In genomic region chr4:159106636-159107035, GRCh38 we compare ENCODE assay signal across 11 cellular contexts. TPM values are rescaled to one million over a fixed set of nuclear protein-coding genes. Genes with fewer than 3 reads are reported as not detected.
DNase-seq lines count a peak whose midpoint lies in the region; ATAC-seq and TF ChIP-seq lines count a peak whose summit lies in the region.
"Had no signal": no experiment of that assay in that cellular context is flagged by ENCODE, and none has a peak within 500 bp of the region (broad histone marks: within the 10 kb centered on the region; RNA-seq: fewer than 3 reads in every experiment).

No MANE protein-coding gene starts in this region.

- H3K36me3 ChIP-seq in heart left ventricle (no peaks in the 10 kb centered on the region), adipocyte (ENCODE audit: control insufficient read depth, insufficient read depth, low read length, severe bottlenecking) (no peaks in the 10 kb centered on the region), iPS-20b (ENCODE audit: insufficient read depth, low read depth, low read length) (no peaks in the 10 kb centered on the region), thoracic aorta (no peaks in the 10 kb centered on the region)

- no peak for DNase-seq in heart left ventricle
- no peak for DNase-seq in Right ventricle myocardium inferior (ENCODE audit: missing footprints)
- DNase-seq in adipocyte (ENCODE audit: low read depth), result peak; percentile 15
- DNase-seq in thoracic aorta (ENCODE audit: low spot score), result no peak
- DNase-seq in kidney tubule cell (ENCODE audit: low spot score), result no peak
- DNase-seq in NK-92 treated with Interleukin-12 subunit alpha and Interleukin-12 subunit beta, amount 100 ng/mL, for 24 hours (lab: John Stamatoyannopoulos, UW), result no peak
- DNase-seq: activated naive CD4-positive, alpha-beta T cell; NCI-H146 had no signal

- TF ChIP-seq CTCF in heart left ventricle (IDR thresholded peaks at IDR 0.05) (no peak), thoracic aorta (IDR thresholded peaks at IDR 0.05) (no peak)

- H3K27ac ChIP-seq in heart left ventricle, result peak overlapping the region in 7 of 12 donors; percentile 17 to 98 (median 88)
- no peak overlapping the region for H3K27ac ChIP-seq in iPS-20b (ENCODE audit: low read length)
- H3K27ac ChIP-seq in thoracic aorta, result no peak overlapping the region

- H3K4me3 ChIP-seq in heart left ventricle, result peak overlapping the region in 10 of 12 donors; percentile 85 to 99 (median 98)
- H3K4me3 ChIP-seq in adipocyte (ENCODE audit: low read length), result peak overlapping the region; percentile 13
- peak overlapping the region; percentile 35 for H3K4me3 ChIP-seq in iPS-20b (ENCODE audit: low read length)
- H3K4me3 ChIP-seq in thoracic aorta, result peak overlapping the region; percentile 81

- H3K9me3 ChIP-seq in heart left ventricle, result no peaks in the 10 kb centered on the region
- no peaks in the 10 kb centered on the region for H3K9me3 ChIP-seq in adipocyte (ENCODE audit: control insufficient read depth, low read length)
- no peaks in the 10 kb centered on the region for H3K9me3 ChIP-seq in iPS-20b (ENCODE audit: insufficient read depth, low read depth, low read length)
- H3K9me3 ChIP-seq in thoracic aorta, result no peaks in the 10 kb centered on the region

- H3K4me1 ChIP-seq in heart left ventricle (peaks cover 0 to 64% (median 39%) of the 10 kb centered on the region in 12 donors), adipocyte (ENCODE audit: control insufficient read depth, insufficient read depth, low read length) (peaks cover 35% of the 10 kb centered on the region), iPS-20b (ENCODE audit: insufficient read depth, low read length) (peaks cover 31% of the 10 kb centered on the region), thoracic aorta (ENCODE audit: control insufficient read depth in 1 of 2, low read depth in 2 of 2) (peaks cover 26 to 52% of the 10 kb centered on the region in 2 donors)

- intact Hi-C loops in heart left ventricle (cut with DNase I), result loop anchor here in 6 of 10 donors (5.0 to 10.0 kb wide), 7 partner anchors 51 to 338 kb away; no protein-coding TSS in a partner anchor
- intact Hi-C loops in Right ventricle myocardium inferior (cut with DNase I), result loop anchor here (5.0 to 10.0 kb wide), 3 partner anchors 71 to 238 kb away; no protein-coding TSS in a partner anchor

- ATAC-seq in heart left ventricle (no peak), Right ventricle myocardium inferior (no peak), thoracic aorta (ENCODE audit: insufficient number of reproducible peaks, low FRiP score, low read depth) (no peak), HG03565 (IDR thresholded peaks at IDR 0.05; ENCODE audit: unreplicated experiment) (no peak)
- ATAC-seq: activated CD4-positive, CD25-positive, alpha-beta regulatory T cell treated with anti-CD3 and anti-CD28 coated beads, Interleukin-2, amount 50 U/mL, for 24 hours had no signal

- H3K9ac ChIP-seq in adipocyte (ENCODE audit: low read length) (no peak overlapping the region), iPS-20b (ENCODE audit: low read depth, low read length) (no peak overlapping the region)

- no peak for TF ChIP-seq POLR2A in heart left ventricle (IDR thresholded peaks at IDR 0.05)

- H3K27me3 ChIP-seq in heart left ventricle (no peaks in the 10 kb centered on the region), adipocyte (replicated peaks; ENCODE audit: control insufficient read depth, insufficient read depth, low read length) (no peaks in the 10 kb centered on the region), iPS-20b (ENCODE audit: insufficient read depth, low read length) (peaks cover 8% of the 10 kb centered on the region), thoracic aorta (replicated peaks; ENCODE audit: insufficient read depth) (no peaks in the 10 kb centered on the region)

- WGBS in heart left ventricle, 4 donors, result 40 to 54% (median 43%) methylated on average over 4 of the region's 4 CpGs

RNA-seq across cellular contexts. Expression of gene RAPGEF2, which starts 3.8 kb away (rescaled TPM):
- total RNA-seq in heart left ventricle, result 10 to 100 TPM; 35.3 to 75.9 (median 56.9) TPM
- polyA plus RNA-seq in heart left ventricle, result 10 to 100 TPM; 10.6 to 21.6 TPM
- total RNA-seq in Right ventricle myocardium inferior, result 42.8 TPM
- total RNA-seq in thoracic aorta, result 10 to 100 TPM; 63.0 to 63.6 TPM

Comparison
In these comparisons a context has a peak if more than half of its experiments do, and no peak if none do; other contexts are left out.
1. H3K27ac ChIP-seq: peak in heart left ventricle (7 of 12); none in iPS-20b (single experiment) and thoracic aorta (0 of 2).
2. H3K4me3 ChIP-seq: peak in every context shown above with its lines; median percentile 98 in heart left ventricle; 81 in thoracic aorta; 35 in iPS-20b; 13 in adipocyte.